ENCODE assay signal across 19 cellular contexts in genomic region chr9:125963932-125964331, GRCh38.
"Had no signal": no experiment of that assay in that cellular context is flagged by ENCODE, and none has a peak within 500 bp of the region (broad histone marks: within the 10 kb centered on the region; RNA-seq: fewer than 3 reads in every experiment).

No MANE protein-coding gene starts in this region.

- H3K27me3 ChIP-seq: esophagus muscularis mucosa, gastrocnemius medialis, heart right ventricle, neural progenitor cell, pancreas, right lobe of liver, stomach had no signal

- H3K4me1 ChIP-seq: gastrocnemius medialis, heart right ventricle, pancreas, psoas muscle, right lobe of liver had no signal

- H3K27ac ChIP-seq: epithelial cell of prostate, gastrocnemius medialis, heart right ventricle, neural progenitor cell, pancreas, psoas muscle, right lobe of liver, stomach had no signal

- ATAC-seq: effector memory CD8-positive, alpha-beta T cell; gastrocnemius medialis; heart right ventricle; mucosa of descending colon; natural killer cell; pancreas; psoas muscle; right lobe of liver had no signal

- H3K27ac Mint-ChIP-seq: natural killer cell, neural progenitor cell, type B pancreatic cell had no signal

- H3K9me3 Mint-ChIP-seq: effector memory CD8-positive, alpha-beta T cell; natural killer cell; neural progenitor cell; type B pancreatic cell had no signal

- H3K4me1 Mint-ChIP-seq: natural killer cell had no signal

- H3K4me2 ChIP-seq: neural progenitor cell had no signal

- H3K4me3 Mint-ChIP-seq: effector memory CD8-positive, alpha-beta T cell; natural killer cell; neural progenitor cell; type B pancreatic cell had no signal

- H3K27me3 Mint-ChIP-seq: effector memory CD8-positive, alpha-beta T cell; type B pancreatic cell had no signal

- H3K9ac ChIP-seq: neural progenitor cell had no signal

- H3K4me3 ChIP-seq: esophagus muscularis mucosa, gastrocnemius medialis, heart right ventricle, mucosa of descending colon, neural progenitor cell, pancreas, psoas muscle, right lobe of liver, stomach had no signal

- DNase-seq: effector memory CD8-positive, alpha-beta T cell; gastrocnemius medialis; heart right ventricle; hypothalamus; kidney glomerular epithelial cell; mucosa of descending colon; natural killer cell; nucleus accumbens; pancreas; psoas muscle; retina; right lobe of liver; stimulated activated CD4-positive, alpha-beta T cell treated with anti-CD3 and anti-CD28 coated beads, Interleukin-4, amount 100 ng/mL, for 24 hours; stimulated activated naive CD4-positive, alpha-beta T cell; stomach had no signal

- H2AFZ ChIP-seq: neural progenitor cell had no signal
